36 cellular contexts compared by ENCODE assay signal in the genomic region with DNA sequence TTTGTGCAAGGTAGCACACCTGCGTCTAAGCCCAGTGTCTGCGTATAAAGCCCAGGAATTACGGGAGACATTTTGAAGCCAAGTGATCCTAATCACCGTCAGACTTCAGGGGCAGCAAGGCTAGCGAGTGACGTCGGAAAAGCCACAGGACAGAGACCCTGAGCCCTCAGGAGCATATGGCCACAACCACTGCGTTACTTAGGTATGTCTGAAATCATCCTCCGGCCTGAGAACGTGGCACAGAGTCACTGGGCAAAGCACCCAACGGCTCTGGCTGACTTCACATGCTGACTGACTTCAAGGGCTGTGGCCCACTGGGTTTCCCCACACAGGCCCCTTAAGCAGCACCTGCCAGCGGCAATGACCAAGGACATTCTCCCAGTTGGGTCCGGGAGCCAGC.
"Had no signal": no experiment of that assay in that cellular context is flagged by ENCODE, and none has a peak within 500 bp of the region (broad histone marks: within the 10 kb centered on the region; RNA-seq: fewer than 3 reads in every experiment).

No MANE protein-coding gene starts in this region.

- H3K9me3 ChIP-seq: adrenal gland, body of pancreas had no signal

- ATAC-seq: activated CD4-positive, alpha-beta T cell treated with anti-CD3 and anti-CD28 coated beads for 36 hours; activated CD4-positive, CD25-positive, alpha-beta regulatory T cell treated with anti-CD3 and anti-CD28 coated beads, Interleukin-2, amount 50 U/mL, for 24 hours; activated CD8-positive, alpha-beta memory T cell treated with anti-CD3 and anti-CD28 coated beads, Interleukin-2, amount 10 ng/mL, durations not matched to agents 7 days and 5 days; activated CD8-positive, alpha-beta T cell treated with anti-CD3 and anti-CD28 coated beads, Interleukin-2, amount 10 ng/mL, durations not matched to agents 7 days and 5 days; activated naive CD4-positive, alpha-beta T cell treated with anti-CD3 and anti-CD28 coated beads, Interleukin-2, amount 50 U/mL, for 72 hours; activated T-cell treated with anti-CD3 and anti-CD28 coated beads, Interleukin-2, amount 50 U/mL, for 4 hours; activated T-cell treated with anti-CD3 and anti-CD28 coated beads, Interleukin-2, amount 50 U/mL, for 72 hours; activated T-helper 17 cell treated with anti-CD3 and anti-CD28 coated beads, Interleukin-2, amount 50 U/mL, for 72 hours; body of pancreas; WTC11 had no signal

- FAIRE-seq: astrocyte, TTC549 had no signal

- H3K27me3 ChIP-seq: adrenal gland, body of pancreas, brain microvascular endothelial cell, breast epithelium had no signal

- H3K36me3 ChIP-seq: adrenal gland, brain microvascular endothelial cell, breast epithelium had no signal

- H3K27ac ChIP-seq: adrenal gland, body of pancreas, brain microvascular endothelial cell, breast epithelium, VCaP had no signal

- DNase-seq: activated CD4-positive, alpha-beta memory T cell treated with anti-CD3 and anti-CD28 coated beads, Interleukin-2, amount 10 ng/mL, durations not matched to agents 7 days and 5 days; activated CD4-positive, alpha-beta T cell treated with anti-CD3 and anti-CD28 coated beads for 1 hour; activated CD4-positive, alpha-beta T cell treated with anti-CD3 and anti-CD28 coated beads for 36 hours; activated CD4-positive, alpha-beta T cell treated with anti-CD3 and anti-CD28 coated beads for 48 hours; activated CD4-positive, alpha-beta T cell treated with anti-CD3 and anti-CD28 coated beads, Interleukin-2, amount 10 ng/mL, durations not matched to agents 7 days and 5 days; activated CD4-positive, alpha-beta T cell treated with anti-CD3 and anti-CD28 coated beads, Interleukin-2, amount 50 U/mL, for 48 hours; activated CD4-positive, CD25-positive, alpha-beta regulatory T cell; activated CD8-positive, alpha-beta memory T cell treated with anti-CD3 and anti-CD28 coated beads for 24 hours; activated CD8-positive, alpha-beta memory T cell treated with anti-CD3 and anti-CD28 coated beads, Interleukin-2, amount 10 ng/mL, durations not matched to agents 7 days and 5 days; activated CD8-positive, alpha-beta T cell treated with anti-CD3 and anti-CD28 coated beads, Interleukin-2, amount 10 ng/mL, durations not matched to agents 7 days and 5 days; activated effector memory CD4-positive, alpha-beta T cell treated with anti-CD3 and anti-CD28 coated beads, Interleukin-2, amount 50 U/mL, for 16 hours; activated gamma-delta T cell treated with Interleukin-2 at 50 U/mL for 16 hours; activated naive CD4-positive, alpha-beta T cell; activated naive CD4-positive, alpha-beta T cell treated with anti-CD3 and anti-CD28 coated beads for 36 hours; activated naive CD4-positive, alpha-beta T cell treated with anti-CD3 and anti-CD28 coated beads, Interleukin-2, amount 50 U/mL, for 16 hours; activated naive CD8-positive, alpha-beta T cell treated with anti-CD3 and anti-CD28 coated beads for 36 hours; activated T-cell treated with anti-CD3 and anti-CD28 coated beads for 4 hours; activated T-cell treated with anti-CD3 and anti-CD28 coated beads, Interleukin-2, amount 50 U/mL, for 1 hour; activated T-cell treated with anti-CD3 and anti-CD28 coated beads, Interleukin-2, amount 50 U/mL, for 4 hours; activated T-cell treated with anti-CD3 and anti-CD28 coated beads, Interleukin-2, amount 50 U/mL, for 72 hours; amniotic stem cell; aorta; body of pancreas; brain microvascular endothelial cell; central memory CD4-positive, alpha-beta T cell; T-helper 2 cell; T-helper 9 cell had no signal

- H3K4me3 ChIP-seq: adrenal gland, body of pancreas, breast epithelium had no signal
